ENCODE assay signal across 8 cellular contexts in genomic region chr1:202009326-202010031, GRCh38. TPM values are rescaled to one million over a fixed set of nuclear protein-coding genes. Genes with fewer than 3 reads are reported as not detected.
DNase-seq lines count a peak whose midpoint lies in the region; ATAC-seq and TF ChIP-seq lines count a peak whose summit lies in the region.

No MANE protein-coding gene starts in this region.

- no peak for ATAC-seq in GM21367 (IDR thresholded peaks at IDR 0.05; ENCODE audit: unreplicated experiment)

- H3K27ac Mint-ChIP-seq in endothelial cell (ENCODE audit: unreplicated experiment) = no peak overlapping the region

- H3K27me3 Mint-ChIP-seq in endothelial cell (ENCODE audit: unreplicated experiment) = peaks cover 3% of the 10 kb centered on the region

- H3K36me3 Mint-ChIP-seq in endothelial cell (ENCODE audit: low read depth, unreplicated experiment) = peaks cover 6% of the 10 kb centered on the region

- H3K9me3 Mint-ChIP-seq in endothelial cell (ENCODE audit: unreplicated experiment) = no peaks in the 10 kb centered on the region

- no peak overlapping the region for H3K4me3 Mint-ChIP-seq in endothelial cell (ENCODE audit: unreplicated experiment)

- peaks cover 21% of the 10 kb centered on the region for H3K4me1 Mint-ChIP-seq in endothelial cell (ENCODE audit: unreplicated experiment)

- H3K4me3 ChIP-seq in GM12865 (ENCODE audit: low read depth, low read length) = no peak overlapping the region

- peak; percentile 69 for DNase-seq in GM12865 (ENCODE audit: low read depth)
- peak; percentile 87 for DNase-seq in HK-2 (ENCODE audit: unreplicated experiment)
- DNase-seq in NCI-H774 (lab: John Stamatoyannopoulos, UW) = peak; percentile 78
- DNase-seq in activated CD8-positive, alpha-beta memory T cell treated with anti-CD3 and anti-CD28 coated beads for 1 hour (ENCODE audit: extremely low read depth in 1 of 2, low read depth in 1 of 2) = peak; percentile 10 to 27
- DNase-seq in endothelial cell (ENCODE audit: low spot score) = peak; percentile 74
- peak; percentile 84 for DNase-seq in midbrain (lab: John Stamatoyannopoulos, UW)
- DNase-seq in stimulated activated CD8-positive, alpha-beta memory T cell treated with anti-CD3 and anti-CD28 coated beads, Interleukin-2, amount 100 ng/mL, for 48 hours (ENCODE audit: low read depth in 2 of 2) = peak; percentile 32 to 48

- TF ChIP-seq CTCF in GM12865 (IDR thresholded peaks at IDR 0.05; ENCODE audit: insufficient read depth, low read depth, low read length, missing control alignments) = peak; percentile 81
- TF ChIP-seq CTCF in endothelial cell (IDR thresholded peaks at IDR 0.05; ENCODE audit: unreplicated experiment) = peak; percentile 87

RNA-seq across cellular contexts. Expression of gene ELF3, which starts 0.9 kb away (rescaled TPM):
- 0.56 TPM for total RNA-seq in endothelial cell (ENCODE audit: unreplicated experiment)

RNA-seq across cellular contexts. Expression of gene RNPEP, which starts 27.0 kb away (rescaled TPM):
- total RNA-seq in endothelial cell (ENCODE audit: unreplicated experiment) = 70.1 TPM

RNA-seq across cellular contexts. Expression of gene TIMM17A, which starts 54.2 kb away (rescaled TPM):
- 45.7 TPM for total RNA-seq in endothelial cell (ENCODE audit: unreplicated experiment)

Comparison
In these comparisons a context has a peak if more than half of its experiments do, and no peak if none do; other contexts are left out.
1. DNase-seq: peak in every context shown above with its lines; median percentile 87 in HK-2; 84 in midbrain; 78 in NCI-H774; 74 in endothelial cell; 69 in GM12865; 40 in stimulated activated CD8-positive, alpha-beta memory T cell treated with anti-CD3 and anti-CD28 coated beads, Interleukin-2, amount 100 ng/mL, for 48 hours; 18 in activated CD8-positive, alpha-beta memory T cell treated with anti-CD3 and anti-CD28 coated beads for 1 hour.